Comparison of ENCODE assay signal across 11 cellular contexts in the genomic region with DNA sequence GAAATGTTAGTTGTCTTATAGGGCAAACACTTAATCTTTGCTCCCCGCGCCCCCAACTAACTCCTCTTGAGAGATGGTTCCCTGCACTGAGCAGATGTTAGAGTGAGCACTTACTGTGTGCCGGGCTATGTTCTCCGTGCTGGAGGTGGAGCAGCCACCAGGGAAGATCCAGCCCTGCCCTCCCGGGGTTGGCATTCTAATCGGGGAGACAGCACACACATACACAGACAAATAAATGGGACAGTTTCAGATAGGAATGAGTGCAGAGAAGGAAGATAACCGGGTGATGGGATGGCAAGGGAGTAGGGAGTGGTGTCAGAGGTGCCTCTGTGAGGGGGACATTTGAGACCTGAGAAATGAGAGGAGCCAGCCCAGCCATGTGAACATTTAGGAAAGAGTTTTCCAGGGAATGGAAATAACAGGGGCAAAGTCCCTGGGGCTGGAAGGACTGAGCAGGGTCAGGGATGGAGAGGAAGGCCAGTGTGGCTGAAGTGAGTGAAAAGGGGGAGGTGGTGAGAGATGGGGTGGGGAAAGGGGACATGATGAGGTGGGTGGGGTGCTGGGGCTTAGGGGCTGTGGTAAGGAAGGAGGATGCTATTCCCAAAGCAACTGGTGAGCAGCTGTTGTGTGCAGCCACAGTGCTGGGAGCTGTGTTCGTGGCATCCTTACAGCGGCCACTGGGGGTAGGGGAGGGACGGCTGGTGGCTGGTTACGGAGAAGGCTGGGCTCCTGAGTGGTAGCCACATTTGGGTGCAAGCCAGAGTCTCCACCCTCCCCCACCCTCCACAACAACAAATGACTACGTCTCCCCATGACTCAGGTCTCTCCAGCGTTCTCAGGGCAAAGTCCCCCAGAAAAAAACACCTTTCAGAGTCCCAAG. TPM values are rescaled to one million over a fixed set of nuclear protein-coding genes. Genes with fewer than 3 reads are reported as not detected.
A peak's percentile ranks its signal among the peaks of the same experiment; 100 is the strongest.
DNase-seq lines count a peak whose midpoint lies in the region; ATAC-seq and TF ChIP-seq lines count a peak whose summit lies in the region.
"Had no signal": no experiment of that assay in that cellular context is flagged by ENCODE, and none has a peak within 500 bp of the region (broad histone marks: within the 10 kb centered on the region; RNA-seq: fewer than 3 reads in every experiment).

No MANE protein-coding gene starts in this region.

- intact Hi-C loops in Calu3 (cut with micrococcal nuclease; ENCODE audit: unreplicated experiment) (no loop called here), Panc1 (cut with micrococcal nuclease; ENCODE audit: unreplicated experiment) (no loop called here)

- H3K27me3 ChIP-seq in Panc1 (ENCODE audit: control insufficient read depth, insufficient read depth, low read length) (peaks cover 2% of the 10 kb centered on the region; the same call in 1 of the 2 replicates), fibroblast of lung (ENCODE audit: control insufficient read depth, insufficient read depth, low read length) (no peaks in the 10 kb centered on the region), neural progenitor cell (peaks cover 23% of the 10 kb centered on the region)

- H3K4me3 ChIP-seq in Panc1 (ENCODE audit: low read depth in 2 of 2, low read length in 2 of 2) (no peak overlapping the region), fibroblast of lung (replicated peaks in 1 of 4; ENCODE audit: control extremely low read depth in 1 of 4, insufficient read depth in 1 of 4, low read depth in 3 of 4, low read length in 4 of 4) (no peak overlapping the region), neural progenitor cell (no peak overlapping the region)
- H3K4me3 ChIP-seq: PC-9, prostate gland had no signal

- CTCF ChIA-PET in Calu3 (lab: Charles Lee) = interaction anchor here (0.6 to 1.2 kb wide), 4 partner anchors 16 to 118 kb away, joined by 3 read pairs; no protein-coding TSS in a partner anchor
- CTCF ChIA-PET in Panc1 (lab: Charles Lee) = no interaction called here

- H3K9me3 ChIP-seq in Panc1 (ENCODE audit: control insufficient read depth, insufficient read depth, low read depth, low read length) (no peaks in the 10 kb centered on the region), fibroblast of lung (ENCODE audit: control insufficient read depth, insufficient read depth, low read depth, low read length) (no peaks in the 10 kb centered on the region), neural progenitor cell (ENCODE audit: low read depth) (no peaks in the 10 kb centered on the region)
- H3K9me3 ChIP-seq: prostate gland had no signal

- H3K79me2 ChIP-seq in fibroblast of lung (ENCODE audit: control insufficient read depth, insufficient read depth, low read length) = no peaks in the 10 kb centered on the region
- H3K79me2 ChIP-seq in neural progenitor cell (ENCODE audit: low read depth) = no peaks in the 10 kb centered on the region

- H2AFZ ChIP-seq in fibroblast of lung (ENCODE audit: low read length) (no peak overlapping the region), neural progenitor cell (replicated peaks) (no peak overlapping the region)
- H2AFZ ChIP-seq: PC-9 had no signal

- H3K27ac Mint-ChIP-seq in Calu3 (ENCODE audit: unreplicated experiment) (no peak overlapping the region), neural progenitor cell (no peak overlapping the region)
- no peak overlapping the region for H3K27ac Mint-ChIP-seq in natural killer cell treated with Interleukin-12 subunit alpha and Interleukin-12 subunit beta and Interleukin-15 and Interleukin-18, amount 100 ng/mL, for 72 hours

- H3K36me3 Mint-ChIP-seq in Calu3 (ENCODE audit: insufficient read depth, unreplicated experiment) (no peaks in the 10 kb centered on the region), neural progenitor cell (no peaks in the 10 kb centered on the region)
- H3K36me3 Mint-ChIP-seq in natural killer cell treated with Interleukin-12 subunit alpha and Interleukin-12 subunit beta and Interleukin-15 and Interleukin-18, amount 100 ng/mL, for 72 hours = no peaks in the 10 kb centered on the region

- no peak overlapping the region for H3K9ac ChIP-seq in fibroblast of lung (ENCODE audit: insufficient read depth, low read length)
- no peak overlapping the region for H3K9ac ChIP-seq in neural progenitor cell

- peak; percentile 54; the same call in 1 of the 2 replicates for ATAC-seq in Panc1
- ATAC-seq in natural killer cell treated with Interleukin-12 subunit alpha and Interleukin-12 subunit beta and Interleukin-15 and Interleukin-18, amount 100 ng/mL, for 72 hours = peak; percentile 37 to 54
- no peak for ATAC-seq in GM19328 (IDR thresholded peaks at IDR 0.05; ENCODE audit: unreplicated experiment)
- no peak for ATAC-seq in GM21737 (IDR thresholded peaks at IDR 0.05; ENCODE audit: unreplicated experiment)
- ATAC-seq in HG02852 (IDR thresholded peaks at IDR 0.05; ENCODE audit: unreplicated experiment) = no peak

- no peaks in the 10 kb centered on the region for H3F3A ChIP-seq in neural progenitor cell (ENCODE audit: low read depth)

- in situ Hi-C loops in Panc1 (cut with HindIII; ENCODE audit: low pct_unique_long_range_greater_than_20kb, low sequenced_read_pairs) = no loop called here

- H3K4me3 Mint-ChIP-seq in Calu3 (ENCODE audit: low read depth, unreplicated experiment) = no peak overlapping the region
- no peak overlapping the region for H3K4me3 Mint-ChIP-seq in natural killer cell treated with Interleukin-12 subunit alpha and Interleukin-12 subunit beta and Interleukin-15 and Interleukin-18, amount 100 ng/mL, for 72 hours
- H3K4me3 Mint-ChIP-seq in neural progenitor cell = no peak overlapping the region
- H3K4me3 Mint-ChIP-seq: central memory CD8-positive, alpha-beta T cell had no signal

- peaks cover 22% of the 10 kb centered on the region for H3K27me3 Mint-ChIP-seq in Calu3 (ENCODE audit: unreplicated experiment)
- peaks cover 24 to 32% of the 10 kb centered on the region in 2 donors for H3K27me3 Mint-ChIP-seq in natural killer cell treated with Interleukin-12 subunit alpha and Interleukin-12 subunit beta and Interleukin-15 and Interleukin-18, amount 100 ng/mL, for 72 hours
- peaks cover 27% of the 10 kb centered on the region for H3K27me3 Mint-ChIP-seq in neural progenitor cell (ENCODE audit: insufficient read depth, low read depth)

- H3K36me3 ChIP-seq in Panc1 (ENCODE audit: control insufficient read depth, insufficient read depth, low read length) (no peaks in the 10 kb centered on the region), fibroblast of lung (ENCODE audit: control insufficient read depth, insufficient read depth, low read length) (no peaks in the 10 kb centered on the region), neural progenitor cell (no peaks in the 10 kb centered on the region)
- H3K36me3 ChIP-seq: prostate gland had no signal

- POLR2A ChIA-PET in Panc1 (lab: Charles Lee) = no interaction called here

- H3K9me3 Mint-ChIP-seq in Calu3 (ENCODE audit: low read depth, unreplicated experiment) (no peaks in the 10 kb centered on the region), neural progenitor cell (peaks cover 5% of the 10 kb centered on the region)
- no peaks in the 10 kb centered on the region for H3K9me3 Mint-ChIP-seq in natural killer cell treated with Interleukin-12 subunit alpha and Interleukin-12 subunit beta and Interleukin-15 and Interleukin-18, amount 100 ng/mL, for 72 hours
- H3K9me3 Mint-ChIP-seq: central memory CD8-positive, alpha-beta T cell had no signal

- H3K27ac ChIP-seq in Panc1 (ENCODE audit: low read length) (no peak overlapping the region), fibroblast of lung (ENCODE audit: insufficient read depth, low read length) (no peak overlapping the region), neural progenitor cell (no peak overlapping the region)
- H3K27ac ChIP-seq: PC-9, prostate gland had no signal

- no peak overlapping the region for H3K4me2 ChIP-seq in fibroblast of lung (ENCODE audit: extremely low read depth, insufficient read depth, low read length)
- no peak overlapping the region for H3K4me2 ChIP-seq in neural progenitor cell
- H3K4me2 ChIP-seq: PC-9 had no signal

- H4K20me1 ChIP-seq in fibroblast of lung (ENCODE audit: control insufficient read depth, extremely low read depth, insufficient read depth, low read length) = no peaks in the 10 kb centered on the region
- no peaks in the 10 kb centered on the region for H4K20me1 ChIP-seq in neural progenitor cell (ENCODE audit: low read depth)

- TF ChIP-seq CTCF in Calu3 (IDR thresholded peaks at IDR 0.05; ENCODE audit: unreplicated experiment) (no peak), Panc1 (IDR thresholded peaks at IDR 0.05) (no peak), fibroblast of lung (conservative IDR thresholded peaks at IDR 0.05 in 1 of 2, IDR thresholded peaks at IDR 0.05 in 1 of 2; ENCODE audit: low read depth in 1 of 2, low read length in 2 of 2) (no peak), neural progenitor cell (IDR thresholded peaks at IDR 0.05) (no peak)

- H3K4me1 ChIP-seq in Panc1 (ENCODE audit: control insufficient read depth, insufficient read depth, low read length) (no peaks in the 10 kb centered on the region), fibroblast of lung (ENCODE audit: control insufficient read depth, extremely low read depth, insufficient read depth, low read length) (no peaks in the 10 kb centered on the region), neural progenitor cell (no peaks in the 10 kb centered on the region)
- H3K4me1 ChIP-seq: prostate gland had no signal

- no TSS peak for BruUV-seq in Calu3 (replicated peaks; lab: Mats Ljungman, UMichigan)
- BruUV-seq in Panc1 (replicated peaks; lab: Mats Ljungman, UMichigan) = no TSS peak

- peaks cover 35% of the 10 kb centered on the region for H3K4me1 Mint-ChIP-seq in Calu3 (ENCODE audit: low read depth, unreplicated experiment)
- H3K4me1 Mint-ChIP-seq in natural killer cell treated with Interleukin-12 subunit alpha and Interleukin-12 subunit beta and Interleukin-15 and Interleukin-18, amount 100 ng/mL, for 72 hours (ENCODE audit: low read depth in 2 of 2) = peaks cover 0 to 13% of the 10 kb centered on the region in 2 donors
- H3K4me1 Mint-ChIP-seq in neural progenitor cell = peaks cover 14% of the 10 kb centered on the region
- H3K4me1 Mint-ChIP-seq: central memory CD8-positive, alpha-beta T cell had no signal

- DNase-seq in Calu3 (peak; percentile 63), Panc1 (ENCODE audit: low read depth, low spot score) (no peak), fibroblast of lung (ENCODE audit: low read depth in 2 of 2) (peak; percentile 17 to 20), neural progenitor cell (ENCODE audit: low spot score) (no peak)
- DNase-seq in natural killer cell treated with Interleukin-12 subunit alpha and Interleukin-12 subunit beta and Interleukin-15 and Interleukin-18, amount 100 ng/mL, for 72 hours (ENCODE audit: low spot score) = no peak
- DNase-seq: PC-9 had no signal

RNA-seq across cellular contexts. Expression of a gene that starts 15.4 kb away (rescaled TPM):
- total RNA-seq in Calu3 (2022) (not detected in 2 replicates), Panc1 (2021; ENCODE audit: unreplicated experiment) (0.77 TPM), fibroblast of lung (0.50 and 1.0 TPM in 2 replicates), neural progenitor cell (ENCODE audit: low replicate concordance) (0.24 and 0.25 TPM in 2 replicates)
- 0.16 TPM for polyA plus RNA-seq in Panc1 (2012; ENCODE audit: insufficient read length)
- polyA plus RNA-seq in fibroblast of lung = 0.03 and 1.1 TPM in 2 replicates
- 0.10 and 1.3 TPM in 2 replicates for polyA plus RNA-seq in fibroblast of lung (2012)
- polyA minus RNA-seq in fibroblast of lung (ENCODE audit: low replicate concordance) = 1.6 and 5.0 TPM in 2 replicates
- not detected for total RNA-seq in natural killer cell treated with Interleukin-12 subunit alpha and Interleukin-12 subunit beta and Interleukin-15 and Interleukin-18, amount 100 ng/mL, for 72 hours
- total RNA-seq: PC-9 had no signal

Comparison
In these comparisons a context has a peak if more than half of its experiments do, and no peak if none do; other contexts are left out.
1. DNase-seq: peak in Calu3 (single experiment) and fibroblast of lung (2 of 2); none in Panc1 (single experiment), natural killer cell treated with Interleukin-12 subunit alpha and Interleukin-12 subunit beta and Interleukin-15 and Interleukin-18, amount 100 ng/mL, for 72 hours (single experiment) and neural progenitor cell (single experiment).
2. ATAC-seq: peak in Panc1 (single experiment) and natural killer cell treated with Interleukin-12 subunit alpha and Interleukin-12 subunit beta and Interleukin-15 and Interleukin-18, amount 100 ng/mL, for 72 hours (2 of 2); none in GM19328 (single experiment), GM21737 (single experiment) and HG02852 (single experiment).